Comparison of ENCODE assay signal across 8 cellular contexts in genomic region chr9:109118802-109119438, GRCh38. TPM values are rescaled to one million over a fixed set of nuclear protein-coding genes. Genes with fewer than 3 reads are reported as not detected.
DNase-seq lines count a peak whose midpoint lies in the region; ATAC-seq and TF ChIP-seq lines count a peak whose summit lies in the region.

No MANE protein-coding gene starts in this region.

- no peak for TF ChIP-seq POLR2A in esophagus squamous epithelium (IDR thresholded peaks at IDR 0.05)

- peak overlapping the region; percentile 86 for H3K9ac ChIP-seq in neural cell (ENCODE audit: low read length)

- H3K9me3 ChIP-seq in T-helper 17 cell (ENCODE audit: control insufficient read depth, low read length, poor library complexity, severe bottlenecking) (no peaks in the 10 kb centered on the region), esophagus squamous epithelium (no peaks in the 10 kb centered on the region), neural cell (ENCODE audit: low read length) (no peaks in the 10 kb centered on the region)

- H4K20me1 ChIP-seq in neural cell (ENCODE audit: insufficient read depth), result no peaks in the 10 kb centered on the region

- H3K4me3 ChIP-seq in esophagus squamous epithelium (peak overlapping the region; percentile 86 to 99 (median 98)), neural cell (ENCODE audit: low read length) (peak overlapping the region; percentile 98)

- H2AFZ ChIP-seq in neural cell (ENCODE audit: low read depth, low read length), result peak overlapping the region; percentile 21

- peaks cover 40% of the 10 kb centered on the region for H3K4me1 Mint-ChIP-seq in T-helper 17 cell

- H3F3A ChIP-seq in neural cell (ENCODE audit: insufficient read depth, low read length, poor library complexity, severe bottlenecking), result no peaks in the 10 kb centered on the region

- peak overlapping the region; percentile 94 for H3K4me2 ChIP-seq in neural cell (ENCODE audit: low read length)

- H3K4me3 Mint-ChIP-seq in T-helper 17 cell, result peak overlapping the region; percentile 94

- no peak for ATAC-seq in T-helper 17 cell
- no peak for ATAC-seq in GM18909 (IDR thresholded peaks at IDR 0.05; ENCODE audit: poor library complexity, unreplicated experiment)

- H3K36me3 ChIP-seq in esophagus squamous epithelium (no peaks in the 10 kb centered on the region), neural cell (ENCODE audit: insufficient read depth, low read length) (no peaks in the 10 kb centered on the region)

- H3K27ac Mint-ChIP-seq in T-helper 17 cell, result peak overlapping the region; percentile 87

- intact Hi-C loops in esophagus squamous epithelium (cut with DNase I), result no loop called here

- TF ChIP-seq EP300 in neural cell (conservative IDR thresholded peaks at IDR 0.05; ENCODE audit: poor library complexity, severe bottlenecking), result no peak

- DNase-seq in NCI-H748 (lab: John Stamatoyannopoulos, UW; ENCODE audit: unreplicated experiment) (peak; percentile 47), NCI-H748 treated with DMSO at 0.1 percent for 48 hours (lab: John Stamatoyannopoulos, UW) (no peak), T-helper 17 cell (no peak), esophagus squamous epithelium (lab: John Stamatoyannopoulos, UW) (no peak), NCI-H2107 (lab: John Stamatoyannopoulos, UW) (no peak), NCI-H1092 treated with DMSO at 0.1 percent for 48 hours (lab: John Stamatoyannopoulos, UW) (no peak)

- peak overlapping the region; percentile 78 to 98 (median 94) for H3K27ac ChIP-seq in esophagus squamous epithelium
- peak overlapping the region; percentile 87 for H3K27ac ChIP-seq in neural cell (ENCODE audit: low read length)

- no peak for TF ChIP-seq RAD21 in neural cell (conservative IDR thresholded peaks at IDR 0.05)

- TF ChIP-seq CTCF in esophagus squamous epithelium (IDR thresholded peaks at IDR 0.05), result no peak
- TF ChIP-seq CTCF in neural cell (IDR thresholded peaks at IDR 0.05; ENCODE audit: poor library complexity, severe bottlenecking), result no peak

- no peaks in the 10 kb centered on the region for H3K27me3 Mint-ChIP-seq in T-helper 17 cell

- H3K27me3 ChIP-seq in esophagus squamous epithelium (no peaks in the 10 kb centered on the region), neural cell (ENCODE audit: insufficient read depth, low read depth, low read length) (no peaks in the 10 kb centered on the region)

- H3K9me2 ChIP-seq in neural cell (ENCODE audit: insufficient read depth, low read length), result no peaks in the 10 kb centered on the region

- WGBS in esophagus squamous epithelium, 2 donors, result 0% methylated on average over 2 of the region's 29 CpGs; no CpG with 5 or more reads in 1 of the 2 donors

- peaks cover 30 to 65% (median 44%) of the 10 kb centered on the region in 3 donors for H3K4me1 ChIP-seq in esophagus squamous epithelium

- peaks cover 38% of the 10 kb centered on the region for H3K79me2 ChIP-seq in neural cell (replicated peaks; ENCODE audit: insufficient read depth, low read length)

- no peaks in the 10 kb centered on the region for H3K36me3 Mint-ChIP-seq in T-helper 17 cell (ENCODE audit: low read depth)

TF ChIP-seq in neural cell, 6 proteins besides CTCF, POLR2A, EP300 and RAD21:
- TF ChIP-seq EZH2 (IDR thresholded peaks at IDR 0.05; ENCODE audit: borderline replicate concordance, insufficient read depth, low read length, poor library complexity, severe bottlenecking), result no peak
- no peak for TF ChIP-seq TAF1 (IDR thresholded peaks at IDR 0.05; ENCODE audit: low read depth)
- TF ChIP-seq, protein P1, sequence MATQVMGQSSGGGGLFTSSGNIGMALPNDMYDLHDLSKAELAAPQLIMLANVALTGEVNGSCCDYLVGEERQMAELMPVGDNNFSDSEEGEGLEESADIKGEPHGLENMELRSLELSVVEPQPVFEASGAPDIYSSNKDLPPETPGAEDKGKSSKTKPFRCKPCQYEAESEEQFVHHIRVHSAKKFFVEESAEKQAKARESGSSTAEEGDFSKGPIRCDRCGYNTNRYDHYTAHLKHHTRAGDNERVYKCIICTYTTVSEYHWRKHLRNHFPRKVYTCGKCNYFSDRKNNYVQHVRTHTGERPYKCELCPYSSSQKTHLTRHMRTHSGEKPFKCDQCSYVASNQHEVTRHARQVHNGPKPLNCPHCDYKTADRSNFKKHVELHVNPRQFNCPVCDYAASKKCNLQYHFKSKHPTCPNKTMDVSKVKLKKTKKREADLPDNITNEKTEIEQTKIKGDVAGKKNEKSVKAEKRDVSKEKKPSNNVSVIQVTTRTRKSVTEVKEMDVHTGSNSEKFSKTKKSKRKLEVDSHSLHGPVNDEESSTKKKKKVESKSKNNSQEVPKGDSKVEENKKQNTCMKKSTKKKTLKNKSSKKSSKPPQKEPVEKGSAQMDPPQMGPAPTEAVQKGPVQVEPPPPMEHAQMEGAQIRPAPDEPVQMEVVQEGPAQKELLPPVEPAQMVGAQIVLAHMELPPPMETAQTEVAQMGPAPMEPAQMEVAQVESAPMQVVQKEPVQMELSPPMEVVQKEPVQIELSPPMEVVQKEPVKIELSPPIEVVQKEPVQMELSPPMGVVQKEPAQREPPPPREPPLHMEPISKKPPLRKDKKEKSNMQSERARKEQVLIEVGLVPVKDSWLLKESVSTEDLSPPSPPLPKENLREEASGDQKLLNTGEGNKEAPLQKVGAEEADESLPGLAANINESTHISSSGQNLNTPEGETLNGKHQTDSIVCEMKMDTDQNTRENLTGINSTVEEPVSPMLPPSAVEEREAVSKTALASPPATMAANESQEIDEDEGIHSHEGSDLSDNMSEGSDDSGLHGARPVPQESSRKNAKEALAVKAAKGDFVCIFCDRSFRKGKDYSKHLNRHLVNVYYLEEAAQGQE (IDR thresholded peaks at IDR 0.05; ENCODE audit: borderline replicate concordance), result no peak
- peak; percentile 79 for TF ChIP-seq MXI1 (conservative IDR thresholded peaks at IDR 0.05; ENCODE audit: poor library complexity, severe bottlenecking)

RNA-seq across cellular contexts. Expression of gene TMEM245, which starts 0.8 kb away (rescaled TPM):
- 10 to 100 TPM; 26.8 to 28.2 TPM for total RNA-seq in T-helper 17 cell
- 10 to 100 TPM; 12.5 to 45.4 (median 25.9) TPM for total RNA-seq in esophagus squamous epithelium
- polyA plus RNA-seq in neural cell, result 30.2 and 32.1 TPM in 2 replicates
- 76.9 and 94.3 TPM in 2 replicates for polyA minus RNA-seq in neural cell

RNA-seq across cellular contexts. Expression of gene FRRS1L, which starts 48.1 kb away (rescaled TPM):
- total RNA-seq in T-helper 17 cell (not detected), esophagus squamous epithelium (1 to 10 TPM in 1 of 4 donors, under 1 TPM in 2, not detected in 1; 0.04 to 1.5 (median 0.12) TPM)
- 20.4 and 24.6 TPM in 2 replicates for polyA plus RNA-seq in neural cell
- 34.3 and 34.8 TPM in 2 replicates for polyA minus RNA-seq in neural cell
